Comparison of ENCODE assay signal across 22 cellular contexts in the genomic region with DNA sequence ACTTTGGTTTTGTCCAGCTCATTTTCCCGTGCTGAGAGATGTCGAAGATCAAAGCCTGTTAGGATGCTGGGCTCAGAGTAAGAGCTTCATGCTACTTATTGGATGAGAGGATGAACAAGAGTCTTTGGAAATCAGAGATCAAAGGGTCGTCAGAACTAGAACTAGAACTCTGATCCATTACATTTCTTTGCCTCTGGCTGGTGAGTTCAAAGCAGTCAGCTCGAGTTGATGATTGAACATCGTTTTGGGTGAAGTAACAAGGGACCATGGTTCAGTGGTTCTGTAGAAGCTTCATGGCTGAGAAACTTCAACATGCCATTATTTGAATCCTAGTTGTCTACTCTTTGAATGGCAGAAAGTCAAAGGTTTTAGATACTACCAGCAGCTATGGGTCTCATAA.
DNase-seq lines count a peak whose midpoint lies in the region; ATAC-seq, FAIRE-seq and TF ChIP-seq lines count a peak whose summit lies in the region.
"Had no signal": no experiment of that assay in that cellular context is flagged by ENCODE, and none has a peak within 500 bp of the region (broad histone marks: within the 10 kb centered on the region; RNA-seq: fewer than 3 reads in every experiment).

No MANE protein-coding gene starts in this region.

- intact Hi-C loops in Right ventricle myocardium superior (cut with DNase I) = no loop called here

- H3K9me3 ChIP-seq in keratinocyte (ENCODE audit: control insufficient read depth, low read depth, low read length) = peaks cover 2% of the 10 kb centered on the region
- H3K9me3 ChIP-seq: Peyer's patch, SJSA1 had no signal

- no peaks in the 10 kb centered on the region for H3K27me3 Mint-ChIP-seq in nephron progenitor cell (ENCODE audit: low read depth, poor library complexity)

- TF ChIP-seq CTCF in keratinocyte (optimal IDR thresholded peaks at IDR 0.05 in 1 of 3, IDR thresholded peaks at IDR 0.05 in 1 of 3, conservative IDR thresholded peaks at IDR 0.05 in 1 of 3; ENCODE audit: extremely low read depth in 1 of 3, insufficient read depth in 2 of 3, low read length in 3 of 3) (no peak), nephron progenitor cell (IDR thresholded peaks at IDR 0.05) (no peak)

- no peaks in the 10 kb centered on the region for H3K9me1 ChIP-seq in keratinocyte (ENCODE audit: control insufficient read depth, extremely low read depth, insufficient read depth, low read length)

- H3K9ac ChIP-seq in keratinocyte (ENCODE audit: control insufficient read depth, extremely low read depth, insufficient read depth, low read length) = no peak overlapping the region

- H3K27ac ChIP-seq in keratinocyte (ENCODE audit: control insufficient read depth, insufficient read depth, low read length) = no peak overlapping the region
- H3K27ac ChIP-seq: Peyer's patch, SJSA1 had no signal

- no peaks in the 10 kb centered on the region for H3K27me3 ChIP-seq in keratinocyte (ENCODE audit: control insufficient read depth, extremely low read depth, insufficient read depth, low read length)
- H3K27me3 ChIP-seq: Peyer's patch, SJSA1 had no signal

- FAIRE-seq in RCC 7860 (lab: Jason Lieb, UNC) (peak; percentile 84), keratinocyte (lab: Jason Lieb, UNC) (peak; percentile 65)
- FAIRE-seq: GM19239 had no signal

- H3K4me1 ChIP-seq in keratinocyte (ENCODE audit: control insufficient read depth, extremely low read depth, insufficient read depth, low read length) = no peaks in the 10 kb centered on the region
- H3K4me1 ChIP-seq: Peyer's patch had no signal

- peaks cover 6 to 8% of the 10 kb centered on the region in 2 experiments for H3K36me3 ChIP-seq in keratinocyte (ENCODE audit: control insufficient read depth in 2 of 2, extremely low read depth in 1 of 2, insufficient read depth in 2 of 2, low read length in 2 of 2)

- peaks cover 58% of the 10 kb centered on the region for H3K4me1 Mint-ChIP-seq in nephron progenitor cell

- H4K20me1 ChIP-seq in keratinocyte (ENCODE audit: control insufficient read depth, extremely low read depth, insufficient read depth, low read length) = no peaks in the 10 kb centered on the region

- no peak overlapping the region for H3K4me3 ChIP-seq in keratinocyte (ENCODE audit: control insufficient read depth in 2 of 3, extremely low read depth in 1 of 3, insufficient read depth in 2 of 3, low read depth in 1 of 3, low read length in 3 of 3)
- H3K4me3 ChIP-seq: Peyer's patch, SJSA1 had no signal

- H3K36me3 Mint-ChIP-seq in nephron progenitor cell (ENCODE audit: low read depth) = peaks cover 15% of the 10 kb centered on the region
- H3K36me3 Mint-ChIP-seq: CD8-positive, alpha-beta T cell had no signal

- H3K9me3 Mint-ChIP-seq in nephron progenitor cell = peaks cover 28% of the 10 kb centered on the region

- dilution Hi-C loops in keratinocyte (cut with MboI; ENCODE audit: extremely low pct_ligation_motif_present, low sequenced_read_pairs) = no loop called here

- H3K79me2 ChIP-seq in keratinocyte (ENCODE audit: control insufficient read depth, insufficient read depth, low read length) = no peaks in the 10 kb centered on the region

- no peak overlapping the region for H3K4me3 Mint-ChIP-seq in nephron progenitor cell
- H3K4me3 Mint-ChIP-seq: CD8-positive, alpha-beta T cell had no signal

- no peak overlapping the region for H3K4me2 ChIP-seq in keratinocyte (ENCODE audit: control insufficient read depth, extremely low read depth, insufficient read depth, low read depth, low read length)

- ATAC-seq in Right ventricle myocardium superior (ENCODE audit: poor library complexity) = no peak
- no peak for ATAC-seq in GM19455 (IDR thresholded peaks at IDR 0.05; ENCODE audit: unreplicated experiment)
- no peak for ATAC-seq in HG02973 (IDR thresholded peaks at IDR 0.05; ENCODE audit: unreplicated experiment)
- ATAC-seq: CD8-positive, alpha-beta T cell had no signal

- peak overlapping the region; percentile 73 for H3K27ac Mint-ChIP-seq in nephron progenitor cell
- H3K27ac Mint-ChIP-seq: CD8-positive, alpha-beta T cell had no signal

- DNase-seq in NCI-H1092 treated with DMSO at 0.1 percent for 48 hours (lab: John Stamatoyannopoulos, UW) (peak; percentile 26), NCI-H1092 (lab: John Stamatoyannopoulos, UW) (no peak), RCC 7860 (ENCODE audit: low spot score) (peak; percentile 43), keratinocyte (ENCODE audit: low read depth, low spot score) (no peak), nephron progenitor cell (no peak), Right ventricle myocardium superior (no peak)
- DNase-seq: 8988T; AML-193; C1 segment of cervical spinal cord; CD8-positive, alpha-beta T cell; DMS153; GDM1; HCEC 1CT; Karpas-422; MV-4-11; NCI-H2081 treated with DMSO at 0.1 percent for 48 hours; NK-92 treated with Interleukin-12 subunit alpha and Interleukin-12 subunit beta, amount 100 ng/mL, for 24 hours; Peyer's patch had no signal

- no peak overlapping the region for H2AFZ ChIP-seq in keratinocyte (ENCODE audit: control insufficient read depth, low read length)

Comparison
In these comparisons a context has a peak if more than half of its experiments do, and no peak if none do; other contexts are left out.
1. DNase-seq: peak in NCI-H1092 treated with DMSO at 0.1 percent for 48 hours (single experiment) and RCC 7860 (single experiment); none in NCI-H1092 (single experiment), keratinocyte (single experiment), nephron progenitor cell (single experiment) and Right ventricle myocardium superior (single experiment).